In the genomic region with DNA sequence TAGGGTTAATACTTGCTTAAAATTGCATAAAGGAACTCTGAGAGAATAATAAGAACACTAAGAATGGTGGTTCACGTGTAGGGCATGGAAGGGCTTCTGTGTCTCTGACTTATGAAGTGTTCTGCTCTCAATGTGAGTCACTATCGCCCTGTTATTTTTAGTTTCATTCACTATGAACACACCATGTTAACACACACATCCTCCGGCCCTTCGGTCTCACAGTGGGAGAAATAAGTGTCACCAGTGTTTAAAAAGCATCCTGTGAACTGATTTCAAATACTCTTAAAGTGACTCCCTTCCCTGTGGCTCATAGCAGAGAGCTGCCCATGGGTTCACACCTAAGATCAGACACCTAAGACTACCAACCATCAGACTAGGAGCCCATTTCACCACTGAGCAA, we compare ENCODE assay signal across 20 cellular contexts.
DNase-seq lines count a peak whose midpoint lies in the region; ATAC-seq and TF ChIP-seq lines count a peak whose summit lies in the region.
"Had no signal": no experiment of that assay in that cellular context is flagged by ENCODE, and none has a peak within 500 bp of the region (broad histone marks: within the 10 kb centered on the region; RNA-seq: fewer than 3 reads in every experiment).

No MANE protein-coding gene starts in this region.

- no peaks in the 10 kb centered on the region for H3K27me3 ChIP-seq in brain microvascular endothelial cell (replicated peaks)
- H3K27me3 ChIP-seq: heart right ventricle, pancreas, stomach had no signal

- no peak for TF ChIP-seq CTCF in brain microvascular endothelial cell (IDR thresholded peaks at IDR 0.05; ENCODE audit: low read depth, low read length, missing control alignments)

- no peak overlapping the region for H3K27ac ChIP-seq in brain microvascular endothelial cell
- H3K27ac ChIP-seq: esophagus squamous epithelium, heart right ventricle, pancreas, stomach had no signal

- H3K4me3 ChIP-seq in brain microvascular endothelial cell (ENCODE audit: low read depth, low read length) = no peak overlapping the region
- H3K4me3 ChIP-seq: esophagus squamous epithelium, heart right ventricle, pancreas, stomach had no signal

- no peaks in the 10 kb centered on the region for H3K36me3 ChIP-seq in brain microvascular endothelial cell (replicated peaks)
- H3K36me3 ChIP-seq: esophagus squamous epithelium, pancreas had no signal

- ATAC-seq in GM18520 (IDR thresholded peaks at IDR 0.05; ENCODE audit: unreplicated experiment) (peak; percentile 84), HG03039 (IDR thresholded peaks at IDR 0.05; ENCODE audit: unreplicated experiment) (peak; percentile 47), GM21515 (IDR thresholded peaks at IDR 0.05; ENCODE audit: unreplicated experiment) (no peak), GM21723 (IDR thresholded peaks at IDR 0.05; ENCODE audit: unreplicated experiment) (no peak)
- ATAC-seq: pancreas had no signal

- DNase-seq in ELR (ENCODE audit: low read depth) (peak; percentile 10), brain microvascular endothelial cell (peak; percentile 22), middle frontal gyrus (ENCODE audit: extremely low spot score, low spot score) (no peak)
- no peak for DNase-seq in activated naive CD4-positive, alpha-beta T cell treated with Interleukin-2 at 50 U/mL for 16 hours
- DNase-seq: activated CD4-positive, alpha-beta T cell treated with anti-CD3 and anti-CD28 coated beads, Interleukin-2, amount 10 ng/mL, durations not matched to agents 7 days and 5 days; AML-193; aorta; Calu3; esophagus squamous epithelium; heart right ventricle; kidney; NCI-H146; NCI-H446; pancreas; SIG-M5; stomach had no signal

- in situ Hi-C loops in brain microvascular endothelial cell (cut with HindIII; ENCODE audit: low pct_ligation_motif_present, low sequenced_read_pairs) = no loop called here

Comparison
In these comparisons a context has a peak if more than half of its experiments do, and no peak if none do; other contexts are left out.
1. DNase-seq: peak in ELR (single experiment) and brain microvascular endothelial cell (single experiment); none in middle frontal gyrus (single experiment) and activated naive CD4-positive, alpha-beta T cell treated with Interleukin-2 at 50 U/mL for 16 hours (single experiment).
2. ATAC-seq: peak in GM18520 (single experiment) and HG03039 (single experiment); none in GM21515 (single experiment) and GM21723 (single experiment).